ENCODE assay signal across 29 cellular contexts in the genomic region with DNA sequence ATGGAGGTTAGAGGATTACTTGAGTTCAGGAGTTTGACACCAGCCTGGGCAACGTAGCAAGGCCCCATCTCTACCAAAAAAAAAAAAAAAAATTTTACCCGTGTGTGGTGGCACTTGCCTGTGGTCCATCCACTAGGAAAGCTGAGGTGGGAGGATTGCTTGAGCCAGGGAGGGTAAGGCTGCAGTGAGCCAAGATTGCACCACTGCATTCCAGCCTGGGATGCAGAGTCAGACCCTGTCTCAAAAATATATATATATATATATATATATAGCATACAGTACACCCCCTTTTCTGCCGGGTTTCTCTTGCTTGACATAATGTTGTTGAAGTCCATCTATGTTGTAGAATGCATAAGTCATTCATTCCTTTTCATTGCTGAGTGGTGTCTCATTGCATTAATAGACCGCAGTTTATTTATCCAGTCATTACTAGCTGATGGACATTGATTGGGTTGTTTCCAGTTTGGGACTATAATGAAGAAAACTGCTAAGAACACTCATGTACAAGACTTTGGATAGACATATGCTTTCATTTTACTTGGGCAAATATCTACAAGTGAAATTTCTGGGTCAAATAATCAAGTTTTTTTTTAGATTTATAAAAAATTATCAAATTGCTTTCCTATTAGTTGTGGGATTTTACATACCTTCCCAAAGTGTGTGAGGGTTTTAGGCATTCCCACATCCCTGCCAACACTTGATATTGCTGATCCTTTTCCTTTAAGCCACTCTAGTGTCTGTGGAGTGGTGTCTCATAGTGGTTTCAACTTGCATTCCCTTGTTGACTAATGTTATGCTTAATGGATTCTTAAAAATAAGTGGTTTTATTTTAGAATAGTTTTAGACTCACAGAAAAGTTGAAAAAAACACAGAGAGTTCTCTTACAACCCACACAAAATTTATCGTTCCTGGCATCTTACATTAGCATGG. TPM values are rescaled to one million over a fixed set of nuclear protein-coding genes. Genes with fewer than 3 reads are reported as not detected.
DNase-seq lines count a peak whose midpoint lies in the region; ATAC-seq, FAIRE-seq and TF ChIP-seq lines count a peak whose summit lies in the region.
"Had no signal": no experiment of that assay in that cellular context is flagged by ENCODE, and none has a peak within 500 bp of the region (broad histone marks: within the 10 kb centered on the region; RNA-seq: fewer than 3 reads in every experiment).

No MANE protein-coding gene starts in this region.

- H3K36me3 Mint-ChIP-seq in activated CD4-positive, alpha-beta T cell treated with anti-CD3 and anti-CD28 coated beads for 36 hours (ENCODE audit: low read depth) = no peaks in the 10 kb centered on the region
- H3K36me3 Mint-ChIP-seq in WTC11 (no peaks in the 10 kb centered on the region; the same call in 1 of the 2 replicates), progenitor cell of endocrine pancreas (ENCODE audit: insufficient read depth) (no peaks in the 10 kb centered on the region)

- in situ Hi-C loops in KBM-7 (cut with MboI; ENCODE audit: low pct_unique_long_range_greater_than_20kb, low sequenced_read_pairs) = no loop called here

- intact Hi-C loops in activated CD4-positive, alpha-beta T cell treated with anti-CD3 and anti-CD28 coated beads for 36 hours (cut with DNase I, micrococcal nuclease) = loop anchor here in 1 of 2 experiments (1.0 kb wide), 1 partner anchor 257 kb away; no protein-coding TSS in a partner anchor
- intact Hi-C loops in left lung (cut with DNase I) (no loop called here), esophagus muscularis mucosa (cut with DNase I) (no loop called here)

- peaks cover 11% of the 10 kb centered on the region for H3K27me3 Mint-ChIP-seq in activated CD4-positive, alpha-beta T cell treated with anti-CD3 and anti-CD28 coated beads for 36 hours
- H3K27me3 Mint-ChIP-seq in WTC11 (ENCODE audit: low read depth) (no peaks in the 10 kb centered on the region; the same call in 1 of the 2 replicates), progenitor cell of endocrine pancreas (peaks cover 17% of the 10 kb centered on the region)

- peak; percentile 31 for ATAC-seq in activated CD4-positive, alpha-beta T cell treated with anti-CD3 and anti-CD28 coated beads for 36 hours
- ATAC-seq in WTC11 = no peak
- peak; percentile 61 for ATAC-seq in left lung

- no peak for DNase-seq in activated CD4-positive, alpha-beta T cell treated with anti-CD3 and anti-CD28 coated beads for 36 hours
- DNase-seq in activated CD4-positive, alpha-beta T cell treated with anti-CD3 and anti-CD28 coated beads for 1 hour = no peak
- DNase-seq in KBM-7 (peak; percentile 60), WTC11 (ENCODE audit: low spot score) (no peak), left lung (no peak), progenitor cell of endocrine pancreas (ENCODE audit: low spot score, unreplicated experiment) (no peak), GM12892 (ENCODE audit: insufficient read length) (no peak), esophagus muscularis mucosa (ENCODE audit: extremely low spot score) (no peak)
- DNase-seq: activated B cell treated with CpG ODN at 0.5 μM for 24 hours; adrenal gland; C1 segment of cervical spinal cord; dermis blood vessel endothelial cell; MG63; NCI-H187 treated with DMSO at 0.1 percent for 48 hours; NCI-H446 treated with DMSO at 0.1 percent for 48 hours; stimulated activated CD4-positive, alpha-beta T cell treated with anti-CD3 and anti-CD28 coated beads, Interleukin-12 subunit alpha, Interleukin-12 subunit beta, amount 100 ng/mL, for 4 hours had no signal

- H3K27me3 ChIP-seq in left lung = peaks cover 0 to 5% of the 10 kb centered on the region in 2 donors
- peaks cover 0 to 6% (median 0%) of the 10 kb centered on the region in 4 donors for H3K27me3 ChIP-seq in esophagus muscularis mucosa
- H3K27me3 ChIP-seq: adrenal gland, cardiac muscle cell, neutrophil, vagina had no signal

- H3K9me3 Mint-ChIP-seq in activated CD4-positive, alpha-beta T cell treated with anti-CD3 and anti-CD28 coated beads for 36 hours (ENCODE audit: low read depth) = peaks cover 2% of the 10 kb centered on the region
- H3K9me3 Mint-ChIP-seq in WTC11 (peaks cover 38% of the 10 kb centered on the region), progenitor cell of endocrine pancreas (ENCODE audit: low read depth) (peaks cover 4% of the 10 kb centered on the region)

- no peak for FAIRE-seq in GM12892 (lab: Jason Lieb, UNC)
- FAIRE-seq: A549, D721Med, GM12891, H54, HepG2 had no signal

- CTCF ChIA-PET in activated CD4-positive, alpha-beta T cell treated with anti-CD3 and anti-CD28 coated beads for 36 hours (lab: Charles Lee) = interaction anchor here (0.7 to 1.1 kb wide), 2 partner anchors 256 to 259 kb away, joined by 3 read pairs; no protein-coding TSS in a partner anchor
- CTCF ChIA-PET in WTC11 (lab: Charles Lee) = interaction anchor here (0.6 to 3.0 kb wide), 8 partner anchors 12 to 285 kb away, joined by 3 to 20 read pairs (median 4); no protein-coding TSS in a partner anchor

- TF ChIP-seq POLR2A in GM12892 (IDR thresholded peaks at IDR 0.05; ENCODE audit: low read depth, low read length) (no peak), esophagus muscularis mucosa (IDR thresholded peaks at IDR 0.05; ENCODE audit: low read depth) (no peak)

- no peaks in the 10 kb centered on the region for H3K4me1 ChIP-seq in left lung
- no peaks in the 10 kb centered on the region for H3K4me1 ChIP-seq in esophagus muscularis mucosa
- H3K4me1 ChIP-seq: A549, adrenal gland, vagina had no signal

- H3K36me3 ChIP-seq in left lung (no peaks in the 10 kb centered on the region), esophagus muscularis mucosa (no peaks in the 10 kb centered on the region)
- H3K36me3 ChIP-seq: adrenal gland, cardiac muscle cell, MG63, neutrophil, vagina had no signal

- H3K4me3 Mint-ChIP-seq in activated CD4-positive, alpha-beta T cell treated with anti-CD3 and anti-CD28 coated beads for 36 hours = no peak overlapping the region
- H3K4me3 Mint-ChIP-seq in WTC11 (no peak overlapping the region), progenitor cell of endocrine pancreas (ENCODE audit: low read depth) (no peak overlapping the region)
- H3K4me3 Mint-ChIP-seq: activated B cell treated with CpG ODN at 0.5 μM for 24 hours had no signal

- H3K27ac ChIP-seq in left lung (no peak overlapping the region), esophagus muscularis mucosa (replicated peaks in 1 of 4) (no peak overlapping the region)
- H3K27ac ChIP-seq: A549, adrenal gland, cardiac muscle cell, epithelial cell of prostate, neutrophil, vagina had no signal

- POLR2A ChIA-PET in activated CD4-positive, alpha-beta T cell treated with anti-CD3 and anti-CD28 coated beads for 36 hours (lab: Charles Lee) = no interaction called here
- POLR2A ChIA-PET in WTC11 (lab: Charles Lee) = no interaction called here

- H3K27ac Mint-ChIP-seq in activated CD4-positive, alpha-beta T cell treated with anti-CD3 and anti-CD28 coated beads for 36 hours = no peak overlapping the region
- H3K27ac Mint-ChIP-seq in WTC11 = no peak overlapping the region
- H3K27ac Mint-ChIP-seq in progenitor cell of endocrine pancreas = no peak overlapping the region
- H3K27ac Mint-ChIP-seq: activated B cell treated with CpG ODN at 0.5 μM for 24 hours had no signal

- WGBS in esophagus muscularis mucosa = 80% methylated on average over 5 of the region's 5 CpGs

- TF ChIP-seq CTCF in WTC11 (IDR thresholded peaks at IDR 0.05) (no peak), left lung (IDR thresholded peaks at IDR 0.05) (no peak), progenitor cell of endocrine pancreas (IDR thresholded peaks at IDR 0.05; ENCODE audit: unreplicated experiment) (no peak), esophagus muscularis mucosa (IDR thresholded peaks at IDR 0.05) (no peak)

- no peak for TF ChIP-seq EP300 in esophagus muscularis mucosa (IDR thresholded peaks at IDR 0.05)

- H3K9me3 ChIP-seq in left lung (no peaks in the 10 kb centered on the region), esophagus muscularis mucosa (no peaks in the 10 kb centered on the region)
- H3K9me3 ChIP-seq: A549, adrenal gland, MG63, neutrophil, vagina had no signal

- H3K4me1 Mint-ChIP-seq in activated CD4-positive, alpha-beta T cell treated with anti-CD3 and anti-CD28 coated beads for 36 hours = no peaks in the 10 kb centered on the region
- H3K4me1 Mint-ChIP-seq in WTC11 = no peaks in the 10 kb centered on the region
- no peaks in the 10 kb centered on the region for H3K4me1 Mint-ChIP-seq in progenitor cell of endocrine pancreas (ENCODE audit: low read depth)
- H3K4me1 Mint-ChIP-seq: activated B cell treated with CpG ODN at 0.5 μM for 24 hours had no signal

- no peak overlapping the region for H3K4me3 ChIP-seq in left lung
- no peak overlapping the region for H3K4me3 ChIP-seq in esophagus muscularis mucosa
- H3K4me3 ChIP-seq: A549, adrenal gland, cardiac muscle cell, MG63, vagina had no signal

TF ChIP-seq in WTC11, 78 proteins besides CTCF, POLR2A, EP300 and RAD21:
- TF ChIP-seq ZNF121 (CRISPR knock-in tag; IDR thresholded peaks at IDR 0.05) = 0 out of 2 replicates have a peak, but pooled peaks have one; percentile 50
- no peak for TF ChIP-seq NFYB (CRISPR knock-in tag; conservative IDR thresholded peaks at IDR 0.05; ENCODE audit: low read depth)
TF ChIP-seq in WTC11: peak in this region for 1.

RNA-seq across cellular contexts. Expression of a gene that starts 2.1 kb away (rescaled TPM):
- not detected for total RNA-seq in activated CD4-positive, alpha-beta T cell treated with anti-CD3 and anti-CD28 coated beads for 36 hours
- 0.18 TPM in 1 of 3 replicates, not detected in the others for total RNA-seq in WTC11 (2021)
- not detected for total RNA-seq in left lung
- not detected in 2 replicates for total RNA-seq in progenitor cell of endocrine pancreas
- polyA plus RNA-seq in GM12892 (2012; ENCODE audit: missing spikeins) = not detected
- not detected for total RNA-seq in esophagus muscularis mucosa
- total RNA-seq: activated B cell treated with CpG ODN at 0.5 μM for 24 hours, adrenal gland, cardiac muscle cell, dermis blood vessel endothelial cell, HepG2, lower leg skin, OCI-LY7, SK-MEL-5, temporal lobe, vagina had no signal
- polyA plus RNA-seq: A549, adrenal gland, cardiac muscle cell, HepG2 had no signal
